In genomic region chr1:182625716-182626504, GRCh38 we compare ENCODE assay signal across 20 cellular contexts. TPM values are rescaled to one million over a fixed set of nuclear protein-coding genes. Genes with fewer than 3 reads are reported as not detected.
A peak's percentile ranks its signal among the peaks of the same experiment; 100 is the strongest.
DNase-seq lines count a peak whose midpoint lies in the region; ATAC-seq, FAIRE-seq and TF ChIP-seq lines count a peak whose summit lies in the region.
"Had no signal": no experiment of that assay in that cellular context is flagged by ENCODE, and none has a peak within 500 bp of the region (broad histone marks: within the 10 kb centered on the region; RNA-seq: fewer than 3 reads in every experiment).

No MANE protein-coding gene starts in this region.

- WGBS in HepG2 (ENCODE audit: low lambda C conversion rate): 0% methylated on average over 1 of the region's 1 CpG

- TF ChIP-seq POLR2A in HepG2 (IDR thresholded peaks at IDR 0.05; ENCODE audit: insufficient read depth in 1 of 2, low read depth in 2 of 2, low read length in 2 of 2): no peak

- in situ Hi-C loops in HepG2 (cut with HindIII; ENCODE audit: extremely low pct_ligation_motif_present, low pct_unique_long_range_greater_than_20kb): no loop called here

- H3K9ac ChIP-seq in astrocyte (ENCODE audit: low read length) (no peak overlapping the region), HepG2 (ENCODE audit: insufficient read depth, low read depth, low read length) (no peak overlapping the region)

- BruUV-seq in HepG2 (replicated peaks; lab: Mats Ljungman, UMichigan): no TSS peak

- TF ChIP-seq RAD21 in HepG2 (CRISPR knock-in tag; IDR thresholded peaks at IDR 0.05): no peak

- H3K27ac Mint-ChIP-seq in astrocyte (ENCODE audit: unreplicated experiment): peak overlapping the region; percentile 75
- H3K27ac Mint-ChIP-seq: mesothelial cell of epicardium, T-cell had no signal

- POLR2A ChIA-PET in HepG2 (lab: Yijun Ruan, JAX): no interaction called here

- TF ChIP-seq EP300 in HepG2 (IDR thresholded peaks at IDR 0.05; ENCODE audit: low read depth in 2 of 2, low read length in 2 of 2) (no peak), HepG2 (CRISPR knock-in tag; IDR thresholded peaks at IDR 0.05; ENCODE audit: borderline replicate concordance) (no peak)

- no peaks in the 10 kb centered on the region for H3K36me3 Mint-ChIP-seq in astrocyte (ENCODE audit: low read depth, unreplicated experiment)
- H3K36me3 Mint-ChIP-seq: mesothelial cell of epicardium had no signal

- H3K27ac ChIP-seq in astrocyte (ENCODE audit: low read depth, low read length) (no peak overlapping the region), HepG2 (ENCODE audit: extremely low read length, insufficient read depth, low read length) (no peak overlapping the region)
- H3K27ac ChIP-seq: PC-9 had no signal

- no peaks in the 10 kb centered on the region for H3K27me3 ChIP-seq in astrocyte (ENCODE audit: insufficient read depth, low read length)
- no peaks in the 10 kb centered on the region; a peak in 1 of 5 replicates for H3K27me3 ChIP-seq in HepG2 (ENCODE audit: control insufficient read depth in 1 of 2, insufficient read depth in 2 of 2, low read length in 2 of 2)

- no peaks in the 10 kb centered on the region for H3K9me3 ChIP-seq in astrocyte (ENCODE audit: insufficient read depth, low read depth, low read length)
- no peaks in the 10 kb centered on the region for H3K9me3 ChIP-seq in HepG2 (ENCODE audit: low read length)

- TF ChIP-seq CTCF in astrocyte (IDR thresholded peaks at IDR 0.05; ENCODE audit: insufficient read depth, low read depth, low read length) (no peak), HepG2 (CRISPR knock-in tag; IDR thresholded peaks at IDR 0.05) (no peak), D721Med (IDR thresholded peaks at IDR 0.05; ENCODE audit: insufficient read depth, missing control alignments) (no peak)

- no peak overlapping the region for H3K4me3 ChIP-seq in astrocyte (ENCODE audit: insufficient read depth, low read depth, low read length)
- H3K4me3 ChIP-seq in HepG2 (replicated peaks in 1 of 3; ENCODE audit: insufficient read depth in 1 of 3, low read depth in 2 of 3, low read length in 3 of 3): no peak overlapping the region
- H3K4me3 ChIP-seq: PC-9 had no signal

- H3K9me3 Mint-ChIP-seq in astrocyte (ENCODE audit: unreplicated experiment): peaks cover 2% of the 10 kb centered on the region

- FAIRE-seq in astrocyte (lab: Jason Lieb, UNC) (no peak), HepG2 (lab: Jason Lieb, UNC) (no peak), D721Med (lab: Jason Lieb, UNC) (no peak)
- FAIRE-seq: small intestine had no signal

- intact Hi-C loops in HepG2 (cut with micrococcal nuclease; ENCODE audit: unreplicated experiment): no loop called here

- H3K4me1 Mint-ChIP-seq in astrocyte (ENCODE audit: low read depth, unreplicated experiment): peaks cover 43% of the 10 kb centered on the region

- H3K4me3 Mint-ChIP-seq in astrocyte (ENCODE audit: unreplicated experiment): no peak overlapping the region
- H3K4me3 Mint-ChIP-seq: mesothelial cell of epicardium, T-cell had no signal

- H3K79me2 ChIP-seq in astrocyte (ENCODE audit: insufficient read depth, low read length) (no peaks in the 10 kb centered on the region), HepG2 (ENCODE audit: insufficient read depth, low read length) (no peaks in the 10 kb centered on the region)

- H3K4me2 ChIP-seq in astrocyte (ENCODE audit: low read length) (no peak overlapping the region), HepG2 (ENCODE audit: low read depth, low read length) (no peak overlapping the region)
- H3K4me2 ChIP-seq: PC-9 had no signal

- H3K36me3 ChIP-seq in astrocyte (ENCODE audit: insufficient read depth, low read length): no peaks in the 10 kb centered on the region
- H3K36me3 ChIP-seq in HepG2 (replicated peaks in 1 of 2; ENCODE audit: control insufficient read depth in 1 of 2, insufficient read depth in 2 of 2, low read length in 2 of 2): no peaks in the 10 kb centered on the region

- peaks cover 2% of the 10 kb centered on the region for H3K27me3 Mint-ChIP-seq in astrocyte (ENCODE audit: low read depth, unreplicated experiment)
- H3K27me3 Mint-ChIP-seq: T-cell had no signal

- no peaks in the 10 kb centered on the region for H4K20me1 ChIP-seq in astrocyte (ENCODE audit: insufficient read depth, low read length)
- no peaks in the 10 kb centered on the region for H4K20me1 ChIP-seq in HepG2 (ENCODE audit: insufficient read depth, low read length)

- no peak for ATAC-seq in HepG2
- no peak for ATAC-seq in HG03280 (IDR thresholded peaks at IDR 0.05; ENCODE audit: unreplicated experiment)
- no peak for ATAC-seq in HG03095 (IDR thresholded peaks at IDR 0.05; ENCODE audit: unreplicated experiment)
- ATAC-seq: T-cell had no signal

- H3K4me1 ChIP-seq in astrocyte (ENCODE audit: insufficient read depth, low read length): no peaks in the 10 kb centered on the region
- H3K4me1 ChIP-seq in HepG2 (ENCODE audit: insufficient read depth, low read length): no peaks in the 10 kb centered on the region

- CTCF ChIA-PET in HepG2 (lab: Yijun Ruan, JAX; ENCODE audit: low intra/inter-chr PET ratio, low total read pairs): no interaction called here

- H2AFZ ChIP-seq in astrocyte (ENCODE audit: low read depth, low read length) (no peak overlapping the region), HepG2 (ENCODE audit: low read length) (no peak overlapping the region)
- H2AFZ ChIP-seq: PC-9 had no signal

- peak; percentile 13 for DNase-seq in NCI-H82 (lab: John Stamatoyannopoulos, UW)
- DNase-seq in NCI-H82 treated with DMSO at 0.1 percent for 48 hours (lab: John Stamatoyannopoulos, UW; ENCODE audit: unreplicated experiment): no peak
- DNase-seq in HPDE6-E6E7 (ENCODE audit: extremely low spot score): peak; percentile 47
- no peak for DNase-seq in astrocyte (ENCODE audit: low read depth)
- DNase-seq in HepG2 (ENCODE audit: low spot score): no peak
- DNase-seq in D721Med (ENCODE audit: insufficient read length, low spot score): no peak
- DNase-seq: 8988T; activated CD4-positive, alpha-beta T cell treated with anti-CD3 and anti-CD28 coated beads for 48 hours; activated T-cell treated with anti-CD3 and anti-CD28 coated beads, Interleukin-2, amount 50 U/mL, for 48 hours; COR-L47; foreskin melanocyte; NCI-H1436; T-cell had no signal

RNA-seq across cellular contexts. Expression of gene RGS16, which starts 21.7 kb away (rescaled TPM):
- total RNA-seq in astrocyte (4.3 and 5.7 TPM in 2 replicates), HepG2 (2016; rRNA removed; fragmentation: Illumina TruSeq; extraction: Trizol) (not detected in 2 replicates)
- total RNA-seq in HepG2 (2016; cell fraction: cytosol; rRNA removed; fragmentation: Illumina TruSeq; extraction: Trizol; ENCODE audit: low read depth): not detected in 2 replicates
- not detected in 2 replicates for total RNA-seq in HepG2 (2016; cell fraction: insoluble cytoplasmic fraction; rRNA removed; fragmentation: Illumina TruSeq; extraction: Trizol)
- total RNA-seq in HepG2 (2016; cell fraction: membrane; rRNA removed; fragmentation: Illumina TruSeq; extraction: Trizol): not detected in 2 replicates
- total RNA-seq in HepG2 (2016; cell fraction: nucleus; rRNA removed; fragmentation: Illumina TruSeq; extraction: Trizol): not detected in 2 replicates
- not detected in 2 replicates for polyA plus RNA-seq in HepG2 (2011; rRNA removed)
- not detected in 2 replicates for polyA plus RNA-seq in HepG2 (2011; cell fraction: cytosol; rRNA removed)
- polyA plus RNA-seq in HepG2 (2011; cell fraction: nucleus; rRNA removed): not detected in 2 replicates
- polyA plus RNA-seq in HepG2 (2012): not detected in 2 replicates
- not detected in 2 replicates for polyA plus RNA-seq in HepG2 (2016; cell fraction: cytosol; fragmentation: Illumina TruSeq; extraction: Trizol; ENCODE audit: low read depth)
- polyA plus RNA-seq in HepG2 (2016; cell fraction: insoluble cytoplasmic fraction; fragmentation: Illumina TruSeq; extraction: Trizol; ENCODE audit: low read depth): not detected in 2 replicates
- not detected in 2 replicates for polyA plus RNA-seq in HepG2 (2016; cell fraction: membrane; fragmentation: Illumina TruSeq; extraction: Trizol; ENCODE audit: low read depth)
- polyA plus RNA-seq in HepG2 (2016; cell fraction: nucleus; fragmentation: Illumina TruSeq; extraction: Trizol; ENCODE audit: insufficient read depth, low read depth): not detected in 2 replicates
- 3.1 TPM in 1 of 2 replicates, not detected in the other for polyA minus RNA-seq in HepG2 (2011; rRNA and poly(A)+ RNA removed; ENCODE audit: low replicate concordance)
- not detected in 2 replicates for polyA minus RNA-seq in HepG2 (2011; cell fraction: cytosol; rRNA and poly(A)+ RNA removed)
- not detected in 2 replicates for polyA minus RNA-seq in HepG2 (2011; cell fraction: nucleus; rRNA and poly(A)+ RNA removed)
- total RNA-seq: PC-9 had no signal

RNA-seq across cellular contexts. Expression of gene RNASEL, which starts 36.9 kb away (rescaled TPM):
- total RNA-seq in astrocyte (1.8 and 2.5 TPM in 2 replicates), HepG2 (2016; rRNA removed; fragmentation: Illumina TruSeq; extraction: Trizol) (0.13 and 0.20 TPM in 2 replicates)
- total RNA-seq in HepG2 (2016; cell fraction: cytosol; rRNA removed; fragmentation: Illumina TruSeq; extraction: Trizol; ENCODE audit: low read depth): not detected in 2 replicates
- 0.09 and 0.12 TPM in 2 replicates for total RNA-seq in HepG2 (2016; cell fraction: insoluble cytoplasmic fraction; rRNA removed; fragmentation: Illumina TruSeq; extraction: Trizol)
- 0.07 TPM in 1 of 2 replicates, not detected in the other for total RNA-seq in HepG2 (2016; cell fraction: membrane; rRNA removed; fragmentation: Illumina TruSeq; extraction: Trizol)
- 0.09 TPM in 2 replicates for total RNA-seq in HepG2 (2016; cell fraction: nucleus; rRNA removed; fragmentation: Illumina TruSeq; extraction: Trizol)
- 0.05 and 0.16 TPM in 2 replicates for polyA plus RNA-seq in HepG2 (2011; rRNA removed)
- 0.01 and 0.09 TPM in 2 replicates for polyA plus RNA-seq in HepG2 (2011; cell fraction: cytosol; rRNA removed)
- polyA plus RNA-seq in HepG2 (2011; cell fraction: nucleus; rRNA removed): 0.06 and 0.29 TPM in 2 replicates
- polyA plus RNA-seq in HepG2 (2012): 0.04 and 0.08 TPM in 2 replicates
- not detected in 2 replicates for polyA plus RNA-seq in HepG2 (2016; cell fraction: cytosol; fragmentation: Illumina TruSeq; extraction: Trizol; ENCODE audit: low read depth)
- 0.15 TPM in 1 of 2 replicates, not detected in the other for polyA plus RNA-seq in HepG2 (2016; cell fraction: insoluble cytoplasmic fraction; fragmentation: Illumina TruSeq; extraction: Trizol; ENCODE audit: low read depth)
- not detected in 2 replicates for polyA plus RNA-seq in HepG2 (2016; cell fraction: membrane; fragmentation: Illumina TruSeq; extraction: Trizol; ENCODE audit: low read depth)
- 0.15 and 0.18 TPM in 2 replicates for polyA plus RNA-seq in HepG2 (2016; cell fraction: nucleus; fragmentation: Illumina TruSeq; extraction: Trizol; ENCODE audit: insufficient read depth, low read depth)
- polyA minus RNA-seq in HepG2 (2011; rRNA and poly(A)+ RNA removed; ENCODE audit: low replicate concordance): 0.04 and 1.8 TPM in 2 replicates
- not detected in 2 replicates for polyA minus RNA-seq in HepG2 (2011; cell fraction: cytosol; rRNA and poly(A)+ RNA removed)
- 0.13 and 0.37 TPM in 2 replicates for polyA minus RNA-seq in HepG2 (2011; cell fraction: nucleus; rRNA and poly(A)+ RNA removed)

RNA-seq across cellular contexts. Expression of gene RGS8, which starts 58.5 kb away (rescaled TPM):
- total RNA-seq in astrocyte: 0.09 and 0.12 TPM in 2 replicates
- not detected in 2 replicates for total RNA-seq in HepG2 (2016; rRNA removed; fragmentation: Illumina TruSeq; extraction: Trizol)
- total RNA-seq in HepG2 (2016; cell fraction: cytosol; rRNA removed; fragmentation: Illumina TruSeq; extraction: Trizol; ENCODE audit: low read depth): not detected in 2 replicates
- not detected in 2 replicates for total RNA-seq in HepG2 (2016; cell fraction: insoluble cytoplasmic fraction; rRNA removed; fragmentation: Illumina TruSeq; extraction: Trizol)
- total RNA-seq in HepG2 (2016; cell fraction: membrane; rRNA removed; fragmentation: Illumina TruSeq; extraction: Trizol): not detected in 2 replicates
- total RNA-seq in HepG2 (2016; cell fraction: nucleus; rRNA removed; fragmentation: Illumina TruSeq; extraction: Trizol): not detected in 2 replicates
- polyA plus RNA-seq in HepG2 (2011; rRNA removed): not detected in 2 replicates
- not detected in 2 replicates for polyA plus RNA-seq in HepG2 (2011; cell fraction: cytosol; rRNA removed)
- not detected in 2 replicates for polyA plus RNA-seq in HepG2 (2011; cell fraction: nucleus; rRNA removed)
- not detected in 2 replicates for polyA plus RNA-seq in HepG2 (2012)
- not detected in 2 replicates for polyA plus RNA-seq in HepG2 (2016; cell fraction: cytosol; fragmentation: Illumina TruSeq; extraction: Trizol; ENCODE audit: low read depth)
- polyA plus RNA-seq in HepG2 (2016; cell fraction: insoluble cytoplasmic fraction; fragmentation: Illumina TruSeq; extraction: Trizol; ENCODE audit: low read depth): not detected in 2 replicates
- not detected in 2 replicates for polyA plus RNA-seq in HepG2 (2016; cell fraction: membrane; fragmentation: Illumina TruSeq; extraction: Trizol; ENCODE audit: low read depth)
- polyA plus RNA-seq in HepG2 (2016; cell fraction: nucleus; fragmentation: Illumina TruSeq; extraction: Trizol; ENCODE audit: insufficient read depth, low read depth): not detected in 2 replicates
- polyA minus RNA-seq in HepG2 (2011; rRNA and poly(A)+ RNA removed; ENCODE audit: low replicate concordance): not detected in 2 replicates
- not detected in 2 replicates for polyA minus RNA-seq in HepG2 (2011; cell fraction: cytosol; rRNA and poly(A)+ RNA removed)
- polyA minus RNA-seq in HepG2 (2011; cell fraction: nucleus; rRNA and poly(A)+ RNA removed): not detected in 2 replicates
- total RNA-seq: mesothelial cell of epicardium, NCI-H460, PC-9, subcutaneous adipose tissue, T-cell had no signal

Comparison
In these comparisons a context has a peak if more than half of its experiments do, and no peak if none do; other contexts are left out.
1. DNase-seq: peak in NCI-H82 (single experiment) and HPDE6-E6E7 (single experiment); none in NCI-H82 treated with DMSO at 0.1 percent for 48 hours (single experiment), astrocyte (single experiment), HepG2 (single experiment) and D721Med (single experiment).